In the genomic region with DNA sequence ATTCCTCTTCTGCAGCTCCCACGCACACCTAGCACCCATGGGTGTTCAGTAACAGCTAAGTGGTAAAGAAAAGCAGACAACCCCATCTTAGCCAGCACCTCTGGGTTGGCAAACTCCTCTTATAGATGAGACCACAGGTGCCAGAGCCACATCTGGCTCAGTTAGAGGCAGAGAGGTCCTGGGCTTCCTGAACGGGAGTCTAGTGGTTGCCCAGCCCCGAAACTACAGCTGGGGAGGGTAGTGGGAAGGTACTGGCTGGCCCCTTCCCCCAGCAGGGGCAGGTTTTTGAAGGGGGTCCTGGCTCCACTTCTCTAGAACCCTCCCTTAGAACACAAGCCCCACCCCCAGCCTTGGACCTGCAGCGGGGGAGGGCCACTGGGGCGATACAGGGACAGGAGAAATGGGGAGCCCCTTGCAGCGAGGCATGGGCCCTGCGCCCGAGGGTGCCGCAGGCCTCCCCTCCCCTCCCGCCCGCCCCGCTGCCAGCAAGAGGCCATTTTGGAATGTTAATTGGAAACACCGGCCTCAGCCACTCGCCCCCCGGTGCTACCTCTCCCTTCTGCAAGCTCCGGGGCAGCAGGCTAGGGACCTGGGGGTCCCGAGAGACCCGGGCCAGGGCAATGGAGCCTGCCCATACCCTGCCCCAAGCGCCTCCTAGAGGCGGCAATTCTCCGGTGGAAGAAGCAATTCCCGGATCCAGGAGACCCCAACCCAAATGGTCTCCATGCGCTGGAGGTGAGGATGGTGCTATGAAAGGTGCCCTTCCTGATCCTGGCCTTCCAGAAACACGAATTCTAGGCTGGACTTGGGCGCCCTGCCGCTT, we compare ENCODE assay signal across 8 cellular contexts. TPM values are rescaled to one million over a fixed set of nuclear protein-coding genes. Genes with fewer than 3 reads are reported as not detected.
DNase-seq lines count a peak whose midpoint lies in the region; ATAC-seq, FAIRE-seq and TF ChIP-seq lines count a peak whose summit lies in the region.

No MANE protein-coding gene starts in this region.

- DNase-seq in D341Med (ENCODE audit: low spot score) (peak; percentile 66), body of pancreas (peak in 1 of 4 donors; percentile 32), lower lobe of right lung (no peak), suprapubic skin (ENCODE audit: low spot score in 2 of 2) (no peak), NCI-H146 treated with DMSO at 0.1 percent for 48 hours (lab: John Stamatoyannopoulos, UW; ENCODE audit: unreplicated experiment) (no peak), HTR-8/SVneo (ENCODE audit: insufficient read length, low spot score) (no peak), NCI-H1092 (lab: John Stamatoyannopoulos, UW) (no peak)

- intact Hi-C loops in body of pancreas (cut with DNase I): no loop called here
- intact Hi-C loops in lower lobe of right lung (cut with DNase I): no loop called here

- H3K9me3 ChIP-seq in OCI-LY3 (ENCODE audit: insufficient read depth, low read length): no peaks in the 10 kb centered on the region
- no peaks in the 10 kb centered on the region for H3K9me3 ChIP-seq in body of pancreas
- H3K9me3 ChIP-seq in lower lobe of right lung: no peaks in the 10 kb centered on the region
- H3K9me3 ChIP-seq in suprapubic skin: no peaks in the 10 kb centered on the region

- H3K4me1 ChIP-seq in OCI-LY3 (ENCODE audit: low read length) (peaks cover 19% of the 10 kb centered on the region), body of pancreas (peaks cover 56% of the 10 kb centered on the region), lower lobe of right lung (peaks cover 56% of the 10 kb centered on the region), suprapubic skin (peaks cover 69% of the 10 kb centered on the region)

- TF ChIP-seq POLR2A in body of pancreas (IDR thresholded peaks at IDR 0.05): no peak
- no peak for TF ChIP-seq POLR2A in suprapubic skin (IDR thresholded peaks at IDR 0.05)

- TF ChIP-seq EP300 in suprapubic skin (IDR thresholded peaks at IDR 0.05): no peak

- H3K79me2 ChIP-seq in OCI-LY3 (ENCODE audit: low read length): peaks cover 8% of the 10 kb centered on the region; the same call in 1 of the 2 replicates

- H2AFZ ChIP-seq in OCI-LY3 (ENCODE audit: low read depth, low read length): peak overlapping the region; percentile 1; the same call in 1 of the 2 replicates

- no peaks in the 10 kb centered on the region; the same call in 1 of the 2 replicates for H4K20me1 ChIP-seq in OCI-LY3 (ENCODE audit: insufficient read depth, low read length)

- peak overlapping the region; percentile 69 for H3K9ac ChIP-seq in OCI-LY3 (ENCODE audit: low read length)

- no peak for FAIRE-seq in HTR-8/SVneo (lab: Jason Lieb, UNC)

- H3K4me2 ChIP-seq in OCI-LY3 (ENCODE audit: low read length): peak overlapping the region; percentile 93

- H3K36me3 ChIP-seq in OCI-LY3 (replicated peaks; ENCODE audit: low read depth, low read length): peaks cover 26% of the 10 kb centered on the region
- H3K36me3 ChIP-seq in body of pancreas (replicated peaks in 1 of 2; ENCODE audit: insufficient read depth in 1 of 2, low read depth in 2 of 2): peaks cover 0 to 4% of the 10 kb centered on the region in 2 donors
- H3K36me3 ChIP-seq in lower lobe of right lung: peaks cover 39% of the 10 kb centered on the region
- peaks cover 24% of the 10 kb centered on the region for H3K36me3 ChIP-seq in suprapubic skin

- TF ChIP-seq CTCF in OCI-LY3 (IDR thresholded peaks at IDR 0.05; ENCODE audit: low read depth, low read length) (peak; percentile 59), body of pancreas (IDR thresholded peaks at IDR 0.05) (peak in 1 of 7 experiments; percentile 12), lower lobe of right lung (IDR thresholded peaks at IDR 0.05) (no peak), suprapubic skin (IDR thresholded peaks at IDR 0.05) (no peak)

- H3K27me3 ChIP-seq in OCI-LY3 (ENCODE audit: low read depth, low read length) (no peaks in the 10 kb centered on the region), body of pancreas (no peaks in the 10 kb centered on the region), lower lobe of right lung (ENCODE audit: low read depth) (no peaks in the 10 kb centered on the region), suprapubic skin (no peaks in the 10 kb centered on the region)

- H3K4me3 ChIP-seq in OCI-LY3 (ENCODE audit: low read length) (peak overlapping the region; percentile 82), body of pancreas (peak overlapping the region; percentile 45 to 49), lower lobe of right lung (peak overlapping the region; percentile 78), suprapubic skin (peak overlapping the region; percentile 79)

- ATAC-seq in body of pancreas: no peak
- ATAC-seq in lower lobe of right lung: no peak

- H3K27ac ChIP-seq in OCI-LY3 (ENCODE audit: low read length) (no peak overlapping the region), body of pancreas (peak overlapping the region in 3 of 4 donors; percentile 64 to 74 (median 72)), lower lobe of right lung (peak overlapping the region; percentile 83), suprapubic skin (peak overlapping the region; percentile 87)

- WGBS in body of pancreas, 2 donors: 27 to 60% methylated on average over 2 to 25 of the region's 26 CpGs
- WGBS in suprapubic skin: 5% methylated on average over 13 of the region's 26 CpGs

RNA-seq across cellular contexts. Expression of a gene that starts 1.5 kb away (rescaled TPM):
- total RNA-seq in body of pancreas: 1 to 10 TPM; 2.6 to 3.3 TPM
- total RNA-seq in lower lobe of right lung: 28.8 TPM
- total RNA-seq in suprapubic skin: 100 to 1,000 TPM in 3 of 4 donors, 10 to 100 TPM in 1; 91.1 to 190 (median 146) TPM

RNA-seq across cellular contexts. Expression of a gene that starts 59.2 kb away (rescaled TPM):
- total RNA-seq in body of pancreas (100 to 1,000 TPM; 370 to 792 TPM), lower lobe of right lung (765 TPM), suprapubic skin (1,000 to 10,000 TPM; 1,428 to 2,708 (median 2,246) TPM)
